In the genomic region with DNA sequence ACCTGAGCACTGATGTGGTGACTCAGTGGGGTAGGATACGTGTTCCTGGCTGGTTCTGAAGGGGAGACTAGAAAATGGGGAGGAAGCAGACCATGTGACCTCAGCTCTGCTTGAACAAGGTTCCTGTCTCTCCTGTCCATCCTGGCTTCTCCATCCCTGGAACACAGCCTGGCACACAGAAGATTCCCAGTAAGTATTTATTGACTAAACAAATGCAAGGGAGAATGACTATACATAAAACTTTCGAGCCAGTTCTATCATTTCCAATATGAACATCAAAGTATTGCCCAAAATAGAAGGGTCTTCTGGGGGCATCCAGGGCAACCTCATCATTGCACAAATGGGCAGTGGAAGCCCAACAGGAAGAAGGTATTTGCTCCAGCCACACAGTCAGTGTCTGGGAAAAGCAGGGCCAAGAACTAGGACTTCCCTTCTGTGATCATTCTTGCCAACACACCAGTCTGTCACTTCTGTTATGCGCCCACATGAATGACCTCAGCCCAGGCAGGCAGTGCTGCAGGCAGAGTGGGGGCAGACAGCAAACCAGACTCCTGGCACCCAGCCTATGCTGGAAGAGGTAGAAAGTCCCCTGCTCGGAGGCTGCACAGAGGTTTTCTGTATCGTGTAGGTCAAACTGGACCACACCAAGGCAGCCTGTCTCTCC, we compare ENCODE assay signal across 2 cellular contexts.
TF ChIP-seq lines count a peak whose summit lies in the region.

No MANE protein-coding gene starts in this region.

TF ChIP-seq in SK-N-SH, 30 proteins besides CTCF, POLR2A, EP300 and RAD21 (continued from another document):
- no peak for TF ChIP-seq POLR2AphosphoS5 (IDR thresholded peaks at IDR 0.05; ENCODE audit: low read depth, low read length)
- no peak for TF ChIP-seq RXRA (IDR thresholded peaks at IDR 0.05; ENCODE audit: borderline replicate concordance, low read depth)
- TF ChIP-seq TAF1 (IDR thresholded peaks at IDR 0.05; ENCODE audit: borderline replicate concordance, low read depth, low read length), result no peak
- TF ChIP-seq, protein P1, sequence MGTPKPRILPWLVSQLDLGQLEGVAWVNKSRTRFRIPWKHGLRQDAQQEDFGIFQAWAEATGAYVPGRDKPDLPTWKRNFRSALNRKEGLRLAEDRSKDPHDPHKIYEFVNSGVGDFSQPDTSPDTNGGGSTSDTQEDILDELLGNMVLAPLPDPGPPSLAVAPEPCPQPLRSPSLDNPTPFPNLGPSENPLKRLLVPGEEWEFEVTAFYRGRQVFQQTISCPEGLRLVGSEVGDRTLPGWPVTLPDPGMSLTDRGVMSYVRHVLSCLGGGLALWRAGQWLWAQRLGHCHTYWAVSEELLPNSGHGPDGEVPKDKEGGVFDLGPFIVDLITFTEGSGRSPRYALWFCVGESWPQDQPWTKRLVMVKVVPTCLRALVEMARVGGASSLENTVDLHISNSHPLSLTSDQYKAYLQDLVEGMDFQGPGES (IDR thresholded peaks at IDR 0.05; ENCODE audit: low read depth, low read length), result no peak

TF ChIP-seq in SK-N-SH treated with all-trans-retinoic acid at 6 μM for 48 hours, 23 proteins besides CTCF, POLR2A, EP300 and RAD21 (continued from another document):
- TF ChIP-seq, protein P2, sequence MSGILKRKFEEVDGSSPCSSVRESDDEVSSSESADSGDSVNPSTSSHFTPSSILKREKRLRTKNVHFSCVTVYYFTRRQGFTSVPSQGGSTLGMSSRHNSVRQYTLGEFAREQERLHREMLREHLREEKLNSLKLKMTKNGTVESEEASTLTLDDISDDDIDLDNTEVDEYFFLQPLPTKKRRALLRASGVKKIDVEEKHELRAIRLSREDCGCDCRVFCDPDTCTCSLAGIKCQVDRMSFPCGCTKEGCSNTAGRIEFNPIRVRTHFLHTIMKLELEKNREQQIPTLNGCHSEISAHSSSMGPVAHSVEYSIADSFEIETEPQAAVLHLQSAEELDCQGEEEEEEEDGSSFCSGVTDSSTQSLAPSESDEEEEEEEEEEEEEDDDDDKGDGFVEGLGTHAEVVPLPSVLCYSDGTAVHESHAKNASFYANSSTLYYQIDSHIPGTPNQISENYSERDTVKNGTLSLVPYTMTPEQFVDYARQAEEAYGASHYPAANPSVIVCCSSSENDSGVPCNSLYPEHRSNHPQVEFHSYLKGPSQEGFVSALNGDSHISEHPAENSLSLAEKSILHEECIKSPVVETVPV (CRISPR knock-in tag; IDR thresholded peaks at IDR 0.05), result no peak
- TF ChIP-seq ARNTL (CRISPR knock-in tag; IDR thresholded peaks at IDR 0.05; ENCODE audit: borderline replicate concordance, low read depth) (no peak), ZC3H10 (CRISPR knock-in tag; IDR thresholded peaks at IDR 0.05) (no peak), ZNF8 (CRISPR knock-in tag; IDR thresholded peaks at IDR 0.05) (no peak), ESRRG (CRISPR knock-in tag; IDR thresholded peaks at IDR 0.05) (no peak), SNAI2 (CRISPR knock-in tag; IDR thresholded peaks at IDR 0.05) (no peak), CSDC2 (CRISPR knock-in tag; IDR thresholded peaks at IDR 0.05) (no peak), ISL1 (CRISPR knock-in tag; IDR thresholded peaks at IDR 0.05) (no peak), BACH2 (CRISPR knock-in tag; IDR thresholded peaks at IDR 0.05; ENCODE audit: borderline replicate concordance) (no peak), ZNF70 (CRISPR knock-in tag; IDR thresholded peaks at IDR 0.05) (no peak), PPARA (CRISPR knock-in tag; IDR thresholded peaks at IDR 0.05; ENCODE audit: borderline replicate concordance) (no peak), ZFP30 (CRISPR knock-in tag; IDR thresholded peaks at IDR 0.05) (no peak)
- TF ChIP-seq, protein P3, sequence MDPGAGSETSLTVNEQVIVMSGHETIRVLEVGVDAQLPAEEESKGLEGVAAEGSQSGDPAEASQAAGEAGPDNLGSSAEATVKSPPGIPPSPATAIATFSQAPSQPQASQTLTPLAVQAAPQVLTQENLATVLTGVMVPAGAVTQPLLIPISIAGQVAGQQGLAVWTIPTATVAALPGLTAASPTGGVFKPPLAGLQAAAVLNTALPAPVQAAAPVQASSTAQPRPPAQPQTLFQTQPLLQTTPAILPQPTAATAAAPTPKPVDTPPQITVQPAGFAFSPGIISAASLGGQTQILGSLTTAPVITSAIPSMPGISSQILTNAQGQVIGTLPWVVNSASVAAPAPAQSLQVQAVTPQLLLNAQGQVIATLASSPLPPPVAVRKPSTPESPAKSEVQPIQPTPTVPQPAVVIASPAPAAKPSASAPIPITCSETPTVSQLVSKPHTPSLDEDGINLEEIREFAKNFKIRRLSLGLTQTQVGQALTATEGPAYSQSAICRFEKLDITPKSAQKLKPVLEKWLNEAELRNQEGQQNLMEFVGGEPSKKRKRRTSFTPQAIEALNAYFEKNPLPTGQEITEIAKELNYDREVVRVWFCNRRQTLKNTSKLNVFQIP (CRISPR knock-in tag; IDR thresholded peaks at IDR 0.05; ENCODE audit: borderline replicate concordance, low read depth), result no peak
- TF ChIP-seq, protein P4, sequence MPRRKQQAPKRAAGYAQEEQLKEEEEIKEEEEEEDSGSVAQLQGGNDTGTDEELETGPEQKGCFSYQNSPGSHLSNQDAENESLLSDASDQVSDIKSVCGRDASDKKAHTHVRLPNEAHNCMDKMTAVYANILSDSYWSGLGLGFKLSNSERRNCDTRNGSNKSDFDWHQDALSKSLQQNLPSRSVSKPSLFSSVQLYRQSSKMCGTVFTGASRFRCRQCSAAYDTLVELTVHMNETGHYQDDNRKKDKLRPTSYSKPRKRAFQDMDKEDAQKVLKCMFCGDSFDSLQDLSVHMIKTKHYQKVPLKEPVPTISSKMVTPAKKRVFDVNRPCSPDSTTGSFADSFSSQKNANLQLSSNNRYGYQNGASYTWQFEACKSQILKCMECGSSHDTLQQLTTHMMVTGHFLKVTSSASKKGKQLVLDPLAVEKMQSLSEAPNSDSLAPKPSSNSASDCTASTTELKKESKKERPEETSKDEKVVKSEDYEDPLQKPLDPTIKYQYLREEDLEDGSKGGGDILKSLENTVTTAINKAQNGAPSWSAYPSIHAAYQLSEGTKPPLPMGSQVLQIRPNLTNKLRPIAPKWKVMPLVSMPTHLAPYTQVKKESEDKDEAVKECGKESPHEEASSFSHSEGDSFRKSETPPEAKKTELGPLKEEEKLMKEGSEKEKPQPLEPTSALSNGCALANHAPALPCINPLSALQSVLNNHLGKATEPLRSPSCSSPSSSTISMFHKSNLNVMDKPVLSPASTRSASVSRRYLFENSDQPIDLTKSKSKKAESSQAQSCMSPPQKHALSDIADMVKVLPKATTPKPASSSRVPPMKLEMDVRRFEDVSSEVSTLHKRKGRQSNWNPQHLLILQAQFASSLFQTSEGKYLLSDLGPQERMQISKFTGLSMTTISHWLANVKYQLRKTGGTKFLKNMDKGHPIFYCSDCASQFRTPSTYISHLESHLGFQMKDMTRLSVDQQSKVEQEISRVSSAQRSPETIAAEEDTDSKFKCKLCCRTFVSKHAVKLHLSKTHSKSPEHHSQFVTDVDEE (CRISPR knock-in tag; IDR thresholded peaks at IDR 0.05), result no peak
- TF ChIP-seq, protein P5, sequence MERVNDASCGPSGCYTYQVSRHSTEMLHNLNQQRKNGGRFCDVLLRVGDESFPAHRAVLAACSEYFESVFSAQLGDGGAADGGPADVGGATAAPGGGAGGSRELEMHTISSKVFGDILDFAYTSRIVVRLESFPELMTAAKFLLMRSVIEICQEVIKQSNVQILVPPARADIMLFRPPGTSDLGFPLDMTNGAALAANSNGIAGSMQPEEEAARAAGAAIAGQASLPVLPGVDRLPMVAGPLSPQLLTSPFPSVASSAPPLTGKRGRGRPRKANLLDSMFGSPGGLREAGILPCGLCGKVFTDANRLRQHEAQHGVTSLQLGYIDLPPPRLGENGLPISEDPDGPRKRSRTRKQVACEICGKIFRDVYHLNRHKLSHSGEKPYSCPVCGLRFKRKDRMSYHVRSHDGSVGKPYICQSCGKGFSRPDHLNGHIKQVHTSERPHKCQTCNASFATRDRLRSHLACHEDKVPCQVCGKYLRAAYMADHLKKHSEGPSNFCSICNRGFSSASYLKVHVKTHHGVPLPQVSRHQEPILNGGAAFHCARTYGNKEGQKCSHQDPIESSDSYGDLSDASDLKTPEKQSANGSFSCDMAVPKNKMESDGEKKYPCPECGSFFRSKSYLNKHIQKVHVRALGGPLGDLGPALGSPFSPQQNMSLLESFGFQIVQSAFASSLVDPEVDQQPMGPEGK (CRISPR knock-in tag; IDR thresholded peaks at IDR 0.05; ENCODE audit: borderline replicate concordance), result no peak
